ENCODE assay signal across 16 cellular contexts in genomic region chrX:138986866-138987265, GRCh38.
DNase-seq lines count a peak whose midpoint lies in the region; ATAC-seq, FAIRE-seq and TF ChIP-seq lines count a peak whose summit lies in the region.
"Had no signal": no experiment of that assay in that cellular context is flagged by ENCODE, and none has a peak within 500 bp of the region (broad histone marks: within the 10 kb centered on the region; RNA-seq: fewer than 3 reads in every experiment).

No MANE protein-coding gene starts in this region.

- no peak for TF ChIP-seq CTCF in fibroblast of mammary gland (conservative IDR thresholded peaks at IDR 0.05; ENCODE audit: control insufficient read depth, insufficient read depth, low read depth, low read length)

- FAIRE-seq in RCC 7860 (lab: Jason Lieb, UNC) (no peak), urothelium cell line (lab: Jason Lieb, UNC) (no peak)
- FAIRE-seq: GM12891, HepG2 had no signal

- peak; percentile 10 for DNase-seq in GM03348 (ENCODE audit: low spot score)
- DNase-seq in RCC 7860 (ENCODE audit: low spot score), result peak; percentile 4
- peak; percentile 5 for DNase-seq in fibroblast of mammary gland (ENCODE audit: low read depth)
- peak; percentile 3 for DNase-seq in urothelium cell line (ENCODE audit: low spot score)
- no peak for DNase-seq in effector CD4-positive, alpha-beta T cell
- DNase-seq in AG08395 (ENCODE audit: low spot score), result no peak
- DNase-seq: DMS153, NCI-H1417 treated with DMSO at 0.1 percent for 48 hours, NCI-H2029, NCI-H2171 treated with DMSO at 0.1 percent for 48 hours, NCI-H774 had no signal

- H3K4me3 ChIP-seq in fibroblast of mammary gland (ENCODE audit: control insufficient read depth, low read depth, low read length), result no peak overlapping the region
- H3K4me3 ChIP-seq: BLaER1 treated with 17β-estradiol and CSF1 and Interleukin-3, amounts not matched to agents 10 nM and 100 nM had no signal

- ATAC-seq in GM21447 (IDR thresholded peaks at IDR 0.05; ENCODE audit: unreplicated experiment), result no peak
- ATAC-seq: HepG2, Panc1 had no signal

Comparison
In these comparisons a context has a peak if more than half of its experiments do, and no peak if none do; other contexts are left out.
1. DNase-seq: peak in GM03348 (single experiment), RCC 7860 (single experiment), fibroblast of mammary gland (single experiment) and urothelium cell line (single experiment); none in effector CD4-positive, alpha-beta T cell (single experiment) and AG08395 (single experiment).